Comparison of ENCODE assay signal across 19 cellular contexts in the genomic region with DNA sequence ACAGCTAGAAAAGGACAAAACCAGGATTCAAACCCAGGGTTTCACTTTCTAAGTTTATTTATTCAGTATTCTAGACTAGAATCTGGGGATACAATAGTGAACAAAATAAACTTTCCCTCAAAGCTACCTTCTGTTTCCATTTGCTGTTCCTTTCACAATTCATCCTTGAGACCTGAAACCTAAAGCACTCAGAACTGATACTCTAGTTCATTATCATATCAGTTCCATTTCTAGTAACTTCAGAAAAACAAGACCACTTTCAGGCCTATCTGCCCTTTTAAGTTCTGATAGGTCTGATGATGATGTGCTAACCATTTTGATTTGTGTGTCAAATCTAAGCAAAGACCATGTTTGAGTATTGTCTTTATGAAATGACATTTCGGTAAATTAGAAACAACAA. TPM values are rescaled to one million over a fixed set of nuclear protein-coding genes. Genes with fewer than 3 reads are reported as not detected.
DNase-seq lines count a peak whose midpoint lies in the region; ATAC-seq and TF ChIP-seq lines count a peak whose summit lies in the region.
"Had no signal": no experiment of that assay in that cellular context is flagged by ENCODE, and none has a peak within 500 bp of the region (broad histone marks: within the 10 kb centered on the region; RNA-seq: fewer than 3 reads in every experiment).

No MANE protein-coding gene starts in this region.

- TF ChIP-seq CTCF in upper lobe of right lung (IDR thresholded peaks at IDR 0.05) = no peak

- no peaks in the 10 kb centered on the region for H3K36me3 ChIP-seq in upper lobe of right lung
- H3K36me3 ChIP-seq: esophagus squamous epithelium, heart right ventricle, upper lobe of left lung had no signal

- DNase-seq in NK-92 treated with Interleukin-12 subunit alpha and Interleukin-12 subunit beta, amount 100 ng/mL, for 24 hours (lab: John Stamatoyannopoulos, UW) = no peak
- no peak for DNase-seq in right cardiac atrium
- DNase-seq in upper lobe of right lung = no peak
- DNase-seq: activated CD8-positive, alpha-beta memory T cell treated with anti-CD3 and anti-CD28 coated beads, Interleukin-2, amount 50 U/mL, for 4 hours; Calu3; dorsolateral prefrontal cortex; esophagus squamous epithelium; GDM1; heart right ventricle; NCI-H2029; upper lobe of left lung had no signal

- no peak overlapping the region for H3K27ac ChIP-seq in right cardiac atrium (ENCODE audit: low read length)
- no peak overlapping the region for H3K27ac ChIP-seq in upper lobe of right lung
- H3K27ac ChIP-seq: dorsolateral prefrontal cortex, esophagus squamous epithelium, heart right ventricle, upper lobe of left lung had no signal

- H3K4me3 ChIP-seq in right cardiac atrium (ENCODE audit: low read length) (no peak overlapping the region), upper lobe of right lung (no peak overlapping the region)
- H3K4me3 ChIP-seq: dorsolateral prefrontal cortex, esophagus squamous epithelium, GM23338, heart right ventricle, upper lobe of left lung had no signal

- ATAC-seq in GM18502 (IDR thresholded peaks at IDR 0.05; ENCODE audit: poor library complexity, unreplicated experiment) (peak; percentile 76), GM19455 (IDR thresholded peaks at IDR 0.05; ENCODE audit: unreplicated experiment) (peak; percentile 79), HG02642 (IDR thresholded peaks at IDR 0.05; ENCODE audit: poor library complexity, unreplicated experiment) (peak; percentile 70), HG03520 (IDR thresholded peaks at IDR 0.05; ENCODE audit: unreplicated experiment) (peak; percentile 73), HG03378 (IDR thresholded peaks at IDR 0.05; ENCODE audit: unreplicated experiment) (no peak), right cardiac atrium (no peak), upper lobe of right lung (no peak)
- ATAC-seq: GM23338; heart right ventricle; stimulated activated effector memory CD8-positive, alpha-beta T cell treated with anti-CD3 and anti-CD28 coated beads, Interleukin-12 subunit alpha, Interleukin-12 subunit beta, amount 100 ng/mL, for 72 hours; WTC11 had no signal

- H3K27me3 ChIP-seq in right cardiac atrium (ENCODE audit: control insufficient read depth, insufficient read depth) (no peaks in the 10 kb centered on the region), upper lobe of right lung (no peaks in the 10 kb centered on the region)
- H3K27me3 ChIP-seq: esophagus squamous epithelium, upper lobe of left lung had no signal

- H3K4me1 ChIP-seq in right cardiac atrium (ENCODE audit: control insufficient read depth, insufficient read depth, low read length) = no peaks in the 10 kb centered on the region
- no peaks in the 10 kb centered on the region for H3K4me1 ChIP-seq in upper lobe of right lung
- H3K4me1 ChIP-seq: esophagus squamous epithelium, heart right ventricle, upper lobe of left lung had no signal

- intact Hi-C loops in right cardiac atrium (cut with DNase I) (no loop called here), upper lobe of right lung (cut with DNase I) (no loop called here)

- WGBS in right cardiac atrium = 100% methylated on average over 1 of the region's 1 CpG

- H3K9me3 ChIP-seq in right cardiac atrium (ENCODE audit: control insufficient read depth, low read length) (no peaks in the 10 kb centered on the region), upper lobe of right lung (no peaks in the 10 kb centered on the region)
- H3K9me3 ChIP-seq: esophagus squamous epithelium, heart right ventricle, upper lobe of left lung had no signal

RNA-seq across cellular contexts. Expression of a gene that starts 7.8 kb away (rescaled TPM):
- total RNA-seq in right cardiac atrium (1 to 10 TPM; 6.5 to 9.2 (median 7.7) TPM), upper lobe of right lung (1.6 TPM)
- polyA plus RNA-seq in right cardiac atrium = 3.4 TPM

Comparison
In these comparisons a context has a peak if more than half of its experiments do, and no peak if none do; other contexts are left out.
1. ATAC-seq: peak in GM18502 (single experiment), GM19455 (single experiment), HG02642 (single experiment) and HG03520 (single experiment); none in HG03378 (single experiment), right cardiac atrium (0 of 2) and upper lobe of right lung (single experiment).